ENCODE assay signal across 1 cellular context in the genomic region with DNA sequence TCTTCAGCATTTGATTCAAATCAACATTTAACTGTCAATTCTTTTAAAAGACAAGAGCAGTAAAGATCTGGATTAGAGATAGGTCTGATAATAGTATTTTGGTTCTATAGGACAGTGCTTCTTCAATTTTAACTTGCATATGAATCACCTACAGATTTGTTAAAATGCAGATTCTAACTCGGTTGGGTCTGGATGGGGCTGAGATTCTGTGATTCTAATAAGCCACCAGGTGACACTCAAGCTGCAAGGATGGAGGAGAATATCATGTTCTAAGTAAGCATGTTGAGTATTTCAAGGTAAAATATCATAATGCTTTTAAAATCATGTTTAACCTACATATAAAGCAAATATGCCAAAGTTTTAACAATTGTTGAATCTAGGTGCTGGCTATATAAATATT.
TF ChIP-seq lines count a peak whose summit lies in the region.

No MANE protein-coding gene starts in this region.

TF ChIP-seq in HCT116, 20 proteins besides CTCF, POLR2A, EP300 and RAD21:
- TF ChIP-seq, protein P1, sequence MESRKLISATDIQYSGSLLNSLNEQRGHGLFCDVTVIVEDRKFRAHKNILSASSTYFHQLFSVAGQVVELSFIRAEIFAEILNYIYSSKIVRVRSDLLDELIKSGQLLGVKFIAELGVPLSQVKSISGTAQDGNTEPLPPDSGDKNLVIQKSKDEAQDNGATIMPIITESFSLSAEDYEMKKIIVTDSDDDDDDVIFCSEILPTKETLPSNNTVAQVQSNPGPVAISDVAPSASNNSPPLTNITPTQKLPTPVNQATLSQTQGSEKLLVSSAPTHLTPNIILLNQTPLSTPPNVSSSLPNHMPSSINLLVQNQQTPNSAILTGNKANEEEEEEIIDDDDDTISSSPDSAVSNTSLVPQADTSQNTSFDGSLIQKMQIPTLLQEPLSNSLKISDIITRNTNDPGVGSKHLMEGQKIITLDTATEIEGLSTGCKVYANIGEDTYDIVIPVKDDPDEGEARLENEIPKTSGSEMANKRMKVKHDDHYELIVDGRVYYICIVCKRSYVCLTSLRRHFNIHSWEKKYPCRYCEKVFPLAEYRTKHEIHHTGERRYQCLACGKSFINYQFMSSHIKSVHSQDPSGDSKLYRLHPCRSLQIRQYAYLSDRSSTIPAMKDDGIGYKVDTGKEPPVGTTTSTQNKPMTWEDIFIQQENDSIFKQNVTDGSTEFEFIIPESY (IDR thresholded peaks at IDR 0.05; ENCODE audit: extremely low read depth, insufficient replicate concordance, low read length), result no peak
- no peak for TF ChIP-seq ZFX (IDR thresholded peaks at IDR 0.05)
- TF ChIP-seq SRF (IDR thresholded peaks at IDR 0.05; ENCODE audit: low read depth), result no peak
- TF ChIP-seq POLR2AphosphoS5 (IDR thresholded peaks at IDR 0.05; ENCODE audit: low read depth, low read length), result no peak
- TF ChIP-seq EZH2phosphoT487 (IDR thresholded peaks at IDR 0.05; ENCODE audit: borderline replicate concordance), result no peak
- no peak for TF ChIP-seq SIN3A (IDR thresholded peaks at IDR 0.05; ENCODE audit: low read depth)
- TF ChIP-seq TCF7L2 (IDR thresholded peaks at IDR 0.05; ENCODE audit: borderline replicate concordance, extremely low read depth, insufficient read depth, insufficient read length), result no peak
- no peak for TF ChIP-seq EZH2 (IDR thresholded peaks at IDR 0.05)
- TF ChIP-seq SP1 (IDR thresholded peaks at IDR 0.05; ENCODE audit: low read depth), result no peak
- no peak for TF ChIP-seq YY1 (IDR thresholded peaks at IDR 0.05; ENCODE audit: extremely low read depth, insufficient replicate concordance, low read depth, low read length)
- TF ChIP-seq, protein P2, sequence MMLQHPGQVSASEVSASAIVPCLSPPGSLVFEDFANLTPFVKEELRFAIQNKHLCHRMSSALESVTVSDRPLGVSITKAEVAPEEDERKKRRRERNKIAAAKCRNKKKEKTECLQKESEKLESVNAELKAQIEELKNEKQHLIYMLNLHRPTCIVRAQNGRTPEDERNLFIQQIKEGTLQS (IDR thresholded peaks at IDR 0.05), result no peak
- no peak for TF ChIP-seq ELF1 (IDR thresholded peaks at IDR 0.05; ENCODE audit: borderline replicate concordance, low read depth)
- no peak for TF ChIP-seq FOSL1 (IDR thresholded peaks at IDR 0.05; ENCODE audit: low read depth)
- TF ChIP-seq CBX3 (IDR thresholded peaks at IDR 0.05; ENCODE audit: low read depth), result no peak
